8 cellular contexts compared by ENCODE assay signal in genomic region chrX:43557792-43558191, GRCh38.
DNase-seq lines count a peak whose midpoint lies in the region; ATAC-seq and TF ChIP-seq lines count a peak whose summit lies in the region.

No MANE protein-coding gene starts in this region.

- CTCF ChIA-PET in CD8-positive, alpha-beta T cell (lab: Charles Lee): interaction anchor here (0.6 to 1.3 kb wide), 10 partner anchors 10 to 1776 kb away, joined by 3 to 6 read pairs (median 3); no protein-coding TSS in a partner anchor
- CTCF ChIA-PET in activated CD8-positive, alpha-beta T cell treated with anti-CD3 and anti-CD28 coated beads, Interleukin-2, amount 10 ng/mL, durations not matched to agents 7 days and 5 days (lab: Charles Lee): interaction anchor here (0.5 to 4.0 kb wide), 4 partner anchors 192 to 1935 kb away, joined by 3 to 22 read pairs (median 6); no protein-coding TSS in a partner anchor

- DNase-seq in CD8-positive, alpha-beta T cell: peak; percentile 29 to 78 (median 52)
- DNase-seq in H4 (ENCODE audit: low spot score) (peak; percentile 53), NCI-H748 treated with DMSO at 0.1 percent for 48 hours (lab: John Stamatoyannopoulos, UW) (peak; percentile 26), middle frontal gyrus (ENCODE audit: extremely low spot score, low spot score) (peak; percentile 7)
- DNase-seq in activated CD8-positive, alpha-beta T cell treated with anti-CD3 and anti-CD28 coated beads, Interleukin-2, amount 10 ng/mL, durations not matched to agents 7 days and 5 days: peak; percentile 65
- peak; percentile 32 to 50 (median 39) for DNase-seq in effector memory CD8-positive, alpha-beta T cell
- peak; percentile 8 for DNase-seq in stimulated activated CD8-positive, alpha-beta memory T cell treated with anti-CD3 and anti-CD28 coated beads, Interleukin-7, amount 100 ng/mL, for 48 hours (ENCODE audit: extremely low read depth in 1 of 2, low read depth in 1 of 2)

- no peaks in the 10 kb centered on the region for H3K9me3 ChIP-seq in CD8-positive, alpha-beta T cell (ENCODE audit: low read length)

- no peak overlapping the region for H3K27ac ChIP-seq in CD8-positive, alpha-beta T cell (ENCODE audit: low read depth, low read length)

- H3K27me3 Mint-ChIP-seq in CD8-positive, alpha-beta T cell (ENCODE audit: low read depth): no peaks in the 10 kb centered on the region
- no peaks in the 10 kb centered on the region for H3K27me3 Mint-ChIP-seq in activated CD8-positive, alpha-beta T cell treated with anti-CD3 and anti-CD28 coated beads, Interleukin-2, amount 10 ng/mL, durations not matched to agents 7 days and 5 days (ENCODE audit: low read depth)
- no peaks in the 10 kb centered on the region for H3K27me3 Mint-ChIP-seq in effector memory CD8-positive, alpha-beta T cell

- H3K36me3 ChIP-seq in CD8-positive, alpha-beta T cell (ENCODE audit: insufficient read depth, low read length): no peaks in the 10 kb centered on the region

- no peak overlapping the region for H3K4me3 ChIP-seq in CD8-positive, alpha-beta T cell (ENCODE audit: low read depth, low read length)

- intact Hi-C loops in CD8-positive, alpha-beta T cell (cut with DNase I, micrococcal nuclease): loop anchor here (1.0 to 10.0 kb wide), 8 partner anchors 210 to 2000 kb away; no protein-coding TSS in a partner anchor

- POLR2A ChIA-PET in CD8-positive, alpha-beta T cell (lab: Charles Lee): interaction anchor here (0.6 to 0.7 kb wide), 2 partner anchors 92 to 612 kb away, joined by 3 read pairs; no protein-coding TSS in a partner anchor
- POLR2A ChIA-PET in activated CD8-positive, alpha-beta T cell treated with anti-CD3 and anti-CD28 coated beads, Interleukin-2, amount 10 ng/mL, durations not matched to agents 7 days and 5 days (lab: Charles Lee): no interaction called here

- no peak overlapping the region for H3K4me3 Mint-ChIP-seq in CD8-positive, alpha-beta T cell
- no peak overlapping the region for H3K4me3 Mint-ChIP-seq in activated CD8-positive, alpha-beta T cell treated with anti-CD3 and anti-CD28 coated beads, Interleukin-2, amount 10 ng/mL, durations not matched to agents 7 days and 5 days
- H3K4me3 Mint-ChIP-seq in effector memory CD8-positive, alpha-beta T cell: no peak overlapping the region

- peaks cover 4% of the 10 kb centered on the region for H3K4me1 ChIP-seq in CD8-positive, alpha-beta T cell (ENCODE audit: insufficient read depth, low read length)

- peak; percentile 44 for ATAC-seq in CD8-positive, alpha-beta T cell
- no peak for ATAC-seq in activated CD8-positive, alpha-beta T cell treated with anti-CD3 and anti-CD28 coated beads, Interleukin-2, amount 10 ng/mL, durations not matched to agents 7 days and 5 days
- ATAC-seq in effector memory CD8-positive, alpha-beta T cell (replicated peaks): peak; percentile 56
- ATAC-seq in GM21447 (IDR thresholded peaks at IDR 0.05; ENCODE audit: unreplicated experiment): no peak

- peak; percentile 56 for TF ChIP-seq CTCF in CD8-positive, alpha-beta T cell (IDR thresholded peaks at IDR 0.05)

- no peak overlapping the region for H3K27ac Mint-ChIP-seq in CD8-positive, alpha-beta T cell
- H3K27ac Mint-ChIP-seq in activated CD8-positive, alpha-beta T cell treated with anti-CD3 and anti-CD28 coated beads, Interleukin-2, amount 10 ng/mL, durations not matched to agents 7 days and 5 days: no peak overlapping the region
- no peak overlapping the region for H3K27ac Mint-ChIP-seq in effector memory CD8-positive, alpha-beta T cell

- no peaks in the 10 kb centered on the region for H3K9me3 Mint-ChIP-seq in CD8-positive, alpha-beta T cell
- no peaks in the 10 kb centered on the region for H3K9me3 Mint-ChIP-seq in activated CD8-positive, alpha-beta T cell treated with anti-CD3 and anti-CD28 coated beads, Interleukin-2, amount 10 ng/mL, durations not matched to agents 7 days and 5 days (ENCODE audit: insufficient read depth)
- H3K9me3 Mint-ChIP-seq in effector memory CD8-positive, alpha-beta T cell: no peaks in the 10 kb centered on the region

- no peaks in the 10 kb centered on the region for H3K36me3 Mint-ChIP-seq in CD8-positive, alpha-beta T cell
- H3K36me3 Mint-ChIP-seq in activated CD8-positive, alpha-beta T cell treated with anti-CD3 and anti-CD28 coated beads, Interleukin-2, amount 10 ng/mL, durations not matched to agents 7 days and 5 days (ENCODE audit: low read depth): no peaks in the 10 kb centered on the region
- H3K36me3 Mint-ChIP-seq in effector memory CD8-positive, alpha-beta T cell (ENCODE audit: insufficient read depth): no peaks in the 10 kb centered on the region

- H3K27me3 ChIP-seq in CD8-positive, alpha-beta T cell (ENCODE audit: insufficient read depth, low read length): no peaks in the 10 kb centered on the region

- H3K4me1 Mint-ChIP-seq in CD8-positive, alpha-beta T cell (ENCODE audit: low read depth): peaks cover 4% of the 10 kb centered on the region
- H3K4me1 Mint-ChIP-seq in activated CD8-positive, alpha-beta T cell treated with anti-CD3 and anti-CD28 coated beads, Interleukin-2, amount 10 ng/mL, durations not matched to agents 7 days and 5 days (ENCODE audit: low read depth): peaks cover 5% of the 10 kb centered on the region
- no peaks in the 10 kb centered on the region for H3K4me1 Mint-ChIP-seq in effector memory CD8-positive, alpha-beta T cell (ENCODE audit: low read depth in 2 of 2)

Comparison
In these comparisons a context has a peak if more than half of its experiments do, and no peak if none do; other contexts are left out.
1. ATAC-seq: peak in CD8-positive, alpha-beta T cell (single experiment) and effector memory CD8-positive, alpha-beta T cell (single experiment); none in activated CD8-positive, alpha-beta T cell treated with anti-CD3 and anti-CD28 coated beads, Interleukin-2, amount 10 ng/mL, durations not matched to agents 7 days and 5 days (single experiment) and GM21447 (single experiment).
2. DNase-seq: peak in every context shown above with its lines; median percentile 65 in activated CD8-positive, alpha-beta T cell treated with anti-CD3 and anti-CD28 coated beads, Interleukin-2, amount 10 ng/mL, durations not matched to agents 7 days and 5 days; 53 in H4; 52 in CD8-positive, alpha-beta T cell; 39 in effector memory CD8-positive, alpha-beta T cell; 26 in NCI-H748 treated with DMSO at 0.1 percent for 48 hours; 8 in stimulated activated CD8-positive, alpha-beta memory T cell treated with anti-CD3 and anti-CD28 coated beads, Interleukin-7, amount 100 ng/mL, for 48 hours; 7 in middle frontal gyrus.